In genomic region chr5:132747064-132747692, GRCh38 we compare ENCODE assay signal across 8 cellular contexts. TPM values are rescaled to one million over a fixed set of nuclear protein-coding genes. Genes with fewer than 3 reads are reported as not detected.
DNase-seq lines count a peak whose midpoint lies in the region; ATAC-seq and TF ChIP-seq lines count a peak whose summit lies in the region.

A gene with protein sequence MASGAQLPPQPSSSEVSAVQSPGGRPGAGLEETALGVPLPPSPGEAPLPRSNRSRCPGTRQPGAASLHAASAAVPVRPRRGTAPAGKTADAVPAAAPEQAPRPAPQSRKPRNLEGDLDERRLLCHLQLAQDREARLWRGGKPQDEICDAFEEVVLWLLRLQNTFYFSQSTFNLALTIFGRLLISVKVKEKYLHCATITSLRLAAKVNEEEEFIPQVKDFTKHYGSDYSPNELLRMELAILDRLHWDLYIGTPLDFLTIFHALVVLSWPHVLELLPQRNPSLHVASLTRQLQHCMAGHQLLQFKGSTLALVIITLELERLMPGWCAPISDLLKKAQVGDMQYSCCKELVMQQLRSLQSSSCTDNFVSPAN (plus strand): TSS chr5:132747426. CDS start chr5:132747496, 70 bp downstream.

- H4K5ac ChIP-seq in IMR-90 (ENCODE audit: low read depth, low read length): no peak within 1 kb of the TSS

- no peak within 1 kb of the TSS for H3K18ac ChIP-seq in IMR-90 (ENCODE audit: low read depth, low read length)

- no peak within 1 kb of the TSS for H3K4ac ChIP-seq in IMR-90 (ENCODE audit: low read depth, low read length)

- H3K4me1 ChIP-seq in IMR-90 (ENCODE audit: control insufficient read depth, insufficient read depth, low read length): peaks cover 2% of the 10 kb centered on the region; the same call in 1 of the 2 replicates
- H3K4me1 ChIP-seq in prostate gland (replicated peaks): no peaks in the 10 kb centered on the region
- H3K4me1 ChIP-seq in vagina: peaks cover 6% of the 10 kb centered on the region

- peaks cover 2% of the 10 kb centered on the region for H3K36me3 Mint-ChIP-seq in activated T-cell treated with anti-CD3 and anti-CD28 coated beads, Interleukin-2, amount 50 U/mL, for 4 hours (ENCODE audit: insufficient read depth)

- CTCF ChIA-PET in IMR-90 (lab: Yijun Ruan, JAX): interaction anchor here (0.7 kb wide), 1 partner anchor 10 kb away, joined by 3 read pairs; the partner anchor contains the start of gene KIF3A

- H4K8ac ChIP-seq in IMR-90 (ENCODE audit: low read depth in 2 of 2, low read length in 2 of 2): no peak within 1 kb of the TSS

- dilution Hi-C loops in IMR-90 (cut with HindIII; ENCODE audit: low sequenced_read_pairs, unreplicated experiment): no loop called here

- H2BK5ac ChIP-seq in IMR-90 (ENCODE audit: low read depth, low read length, poor library complexity, severe bottlenecking): no peak within 1 kb of the TSS

- POLR2A ChIA-PET in IMR-90 (lab: Charles Lee; ENCODE audit: unreplicated experiment): no interaction called here

- H3K27ac ChIP-seq in IMR-90 (ENCODE audit: insufficient read depth, low read length) (no peak within 1 kb of the TSS), prostate gland (no peak within 1 kb of the TSS), vagina (peak within 1 kb of the TSS; percentile 14)

- peak within 1 kb of the TSS; percentile 76 for H3K4me2 ChIP-seq in IMR-90 (ENCODE audit: low read depth, low read length)

- peaks cover 4% of the 10 kb centered on the region for H3K9me3 ChIP-seq in IMR-90 (ENCODE audit: control insufficient read depth, insufficient read depth, low read length)
- H3K9me3 ChIP-seq in prostate gland: no peaks in the 10 kb centered on the region
- no peaks in the 10 kb centered on the region for H3K9me3 ChIP-seq in vagina

- H3K79me1 ChIP-seq in IMR-90 (ENCODE audit: low read depth in 1 of 2, low read length in 2 of 2): no peaks in the 10 kb centered on the region

- DNase-seq in IMR-90 (no peak), fibroblast of villous mesenchyme (ENCODE audit: low read depth) (peak; percentile 23), prostate gland (ENCODE audit: low spot score) (no peak), vagina (ENCODE audit: extremely low spot score in 2 of 2) (no peak), AG08396 (ENCODE audit: low spot score) (no peak), NCI-H82 treated with DMSO at 0.1 percent for 48 hours (lab: John Stamatoyannopoulos, UW; ENCODE audit: unreplicated experiment) (no peak)
- DNase-seq in activated T-cell treated with anti-CD3 and anti-CD28 coated beads, Interleukin-2, amount 50 U/mL, for 4 hours: peak; percentile 71

- TF ChIP-seq POLR2A in IMR-90 (IDR thresholded peaks at IDR 0.05; ENCODE audit: low read depth, low read length) (no peak), prostate gland (IDR thresholded peaks at IDR 0.05) (no peak), vagina (IDR thresholded peaks at IDR 0.05) (no peak)

- H4K20me1 ChIP-seq in IMR-90 (ENCODE audit: insufficient read depth, low read length): no peaks in the 10 kb centered on the region

- peak within 1 kb of the TSS; percentile 79 for H3K4me3 Mint-ChIP-seq in activated T-cell treated with anti-CD3 and anti-CD28 coated beads, Interleukin-2, amount 50 U/mL, for 4 hours

- H3K4me3 ChIP-seq in IMR-90 (ENCODE audit: insufficient read depth, low read depth, low read length) (peak within 1 kb of the TSS; percentile 34), fibroblast of villous mesenchyme (ENCODE audit: low read depth, low read length) (peak within 1 kb of the TSS; percentile 50), prostate gland (peak within 1 kb of the TSS; percentile 34 to 48), vagina (peak within 1 kb of the TSS; percentile 43)

- TF ChIP-seq RAD21 in IMR-90 (IDR thresholded peaks at IDR 0.05; ENCODE audit: low read length): peak; percentile 7; the same call in 1 of the 2 replicates

- H3K9ac ChIP-seq in IMR-90 (ENCODE audit: low read depth, low read length): no peak within 1 kb of the TSS

- no peak within 1 kb of the TSS for H3K56ac ChIP-seq in IMR-90 (ENCODE audit: extremely low read depth, insufficient read depth, low read length)

- BruUV-seq in IMR-90 (replicated peaks; lab: Mats Ljungman, UMichigan): no TSS peak

- H2BK20ac ChIP-seq in IMR-90 (ENCODE audit: low read depth, low read length): no peak within 1 kb of the TSS

- no peak within 1 kb of the TSS for H4K91ac ChIP-seq in IMR-90 (ENCODE audit: insufficient read depth, low read depth, low read length)

- peak within 1 kb of the TSS; percentile 87 for H2AFZ ChIP-seq in IMR-90 (replicated peaks; ENCODE audit: low read length, poor library complexity)

- no peaks in the 10 kb centered on the region for H3K9me3 Mint-ChIP-seq in activated T-cell treated with anti-CD3 and anti-CD28 coated beads, Interleukin-2, amount 50 U/mL, for 4 hours

- TF ChIP-seq CTCF in IMR-90 (conservative IDR thresholded peaks at IDR 0.05; ENCODE audit: low read depth, low read length) (no peak), fibroblast of villous mesenchyme (IDR thresholded peaks at IDR 0.05; ENCODE audit: insufficient read depth, low read depth, low read length) (peak; percentile 1), prostate gland (IDR thresholded peaks at IDR 0.05) (no peak), vagina (IDR thresholded peaks at IDR 0.05) (no peak)

- H2AK9ac ChIP-seq in IMR-90 (replicated peaks; ENCODE audit: low read depth, low read length, poor library complexity): peak within 1 kb of the TSS; percentile 16

- H3K36me3 ChIP-seq in IMR-90 (ENCODE audit: control insufficient read depth, insufficient read depth, low read length): no peaks in the 10 kb centered on the region
- no peaks in the 10 kb centered on the region for H3K36me3 ChIP-seq in prostate gland
- no peaks in the 10 kb centered on the region for H3K36me3 ChIP-seq in vagina

- H3K14ac ChIP-seq in IMR-90 (replicated peaks; ENCODE audit: low read depth, low read length): no peak within 1 kb of the TSS

- H2BK120ac ChIP-seq in IMR-90 (ENCODE audit: low read depth, low read length): no peak within 1 kb of the TSS

- no peaks in the 10 kb centered on the region for H3K27me3 Mint-ChIP-seq in activated T-cell treated with anti-CD3 and anti-CD28 coated beads, Interleukin-2, amount 50 U/mL, for 4 hours (ENCODE audit: low read depth)

- H3K9me1 ChIP-seq in IMR-90 (ENCODE audit: insufficient read depth, low read length): no peaks in the 10 kb centered on the region

- ATAC-seq in GM18867 (IDR thresholded peaks at IDR 0.05; ENCODE audit: unreplicated experiment) (peak; percentile 54), IMR-90 (ENCODE audit: low read depth) (peak; percentile 65)
- peak; percentile 85 to 87 for ATAC-seq in activated T-cell treated with anti-CD3 and anti-CD28 coated beads, Interleukin-2, amount 50 U/mL, for 4 hours

- H2AK5ac ChIP-seq in IMR-90 (ENCODE audit: low read depth, low read length): no peak within 1 kb of the TSS

- peaks cover 24% of the 10 kb centered on the region for H3K4me1 Mint-ChIP-seq in activated T-cell treated with anti-CD3 and anti-CD28 coated beads, Interleukin-2, amount 50 U/mL, for 4 hours (ENCODE audit: low read depth)

- H3K27me3 ChIP-seq in IMR-90 (ENCODE audit: control insufficient read depth, insufficient read depth, low read length) (peaks cover 39% of the 10 kb centered on the region), prostate gland (replicated peaks; ENCODE audit: insufficient read depth) (no peaks in the 10 kb centered on the region), vagina (no peaks in the 10 kb centered on the region)

- H2BK15ac ChIP-seq in IMR-90 (ENCODE audit: low read depth, low read length): no peak within 1 kb of the TSS

- in situ Hi-C loops in IMR-90 (cut with MboI; ENCODE audit: low sequenced_read_pairs): no loop called here

- intact Hi-C loops in IMR-90 (cut with micrococcal nuclease): no loop called here
- intact Hi-C loops in prostate gland (cut with DNase I): no loop called here
- intact Hi-C loops in vagina (cut with DNase I): no loop called here

- no peak within 1 kb of the TSS for H3K23ac ChIP-seq in IMR-90 (ENCODE audit: low read depth, low read length)

- WGBS in IMR-90 (ENCODE audit: extremely low coverage in 2 of 2, insufficient read length in 1 of 2), 2 experiments: 1% methylated on average over 18 of the region's 61 CpGs; no CpG with 5 or more reads in 1 of the 2 experiments
- 4% methylated on average over 20 of the region's 61 CpGs for WGBS in prostate gland

TF ChIP-seq in IMR-90, 13 proteins besides CTCF, POLR2A, EP300 and RAD21 (continues in another document):
- TF ChIP-seq MAFK (IDR thresholded peaks at IDR 0.05; ENCODE audit: low read depth, low read length) (no peak), BHLHE40 (IDR thresholded peaks at IDR 0.05; ENCODE audit: low read depth, low read length) (no peak), NFE2L2 (IDR thresholded peaks at IDR 0.05; ENCODE audit: low read depth, low read length) (no peak), MAZ (IDR thresholded peaks at IDR 0.05; ENCODE audit: borderline replicate concordance, low read depth, low read length) (no peak), CEBPB (IDR thresholded peaks at IDR 0.05; ENCODE audit: low read depth, low read length) (no peak), MXI1 (IDR thresholded peaks at IDR 0.05; ENCODE audit: borderline replicate concordance, low read depth, low read length) (no peak), CHD1 (IDR thresholded peaks at IDR 0.05; ENCODE audit: low read depth, low read length) (no peak), RCOR1 (IDR thresholded peaks at IDR 0.05; ENCODE audit: insufficient replicate concordance, low read length) (no peak), SMC3 (IDR thresholded peaks at IDR 0.05; ENCODE audit: low read depth, low read length) (no peak), RFX5 (IDR thresholded peaks at IDR 0.05; ENCODE audit: low read depth, low read length) (no peak)
- TF ChIP-seq, protein P1, sequence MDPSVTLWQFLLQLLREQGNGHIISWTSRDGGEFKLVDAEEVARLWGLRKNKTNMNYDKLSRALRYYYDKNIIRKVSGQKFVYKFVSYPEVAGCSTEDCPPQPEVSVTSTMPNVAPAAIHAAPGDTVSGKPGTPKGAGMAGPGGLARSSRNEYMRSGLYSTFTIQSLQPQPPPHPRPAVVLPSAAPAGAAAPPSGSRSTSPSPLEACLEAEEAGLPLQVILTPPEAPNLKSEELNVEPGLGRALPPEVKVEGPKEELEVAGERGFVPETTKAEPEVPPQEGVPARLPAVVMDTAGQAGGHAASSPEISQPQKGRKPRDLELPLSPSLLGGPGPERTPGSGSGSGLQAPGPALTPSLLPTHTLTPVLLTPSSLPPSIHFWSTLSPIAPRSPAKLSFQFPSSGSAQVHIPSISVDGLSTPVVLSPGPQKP (IDR thresholded peaks at IDR 0.05; ENCODE audit: borderline replicate concordance, low read depth, low read length): no peak

RNA-seq across cellular contexts. Expression of the gene that starts here (rescaled TPM):
- total RNA-seq in IMR-90 (2012; rRNA removed): not detected in 2 replicates
- not detected in 2 replicates for polyA plus RNA-seq in IMR-90 (2012; rRNA removed)
- polyA plus RNA-seq in IMR-90 (2012; cell fraction: cytosol; rRNA removed): 0.01 TPM in 1 of 2 replicates, not detected in the other
- 0.05 TPM in 1 of 2 replicates, not detected in the other for polyA plus RNA-seq in IMR-90 (2012; cell fraction: nucleus; rRNA removed; ENCODE audit: low replicate concordance)
- total RNA-seq in activated T-cell treated with anti-CD3 and anti-CD28 coated beads, Interleukin-2, amount 50 U/mL, for 4 hours: 1 to 10 TPM; 5.2 to 7.7 (median 7.4) TPM
- under 0.01 TPM in 1 of 2 replicates, not detected in the other for total RNA-seq in fibroblast of villous mesenchyme
- total RNA-seq in prostate gland: 1 to 10 TPM in 1 of 2 donors, not detected in 1; 5.9 TPM
- not detected for total RNA-seq in vagina

Comparison
In these comparisons a context has a peak if more than half of its experiments do, and no peak if none do; other contexts are left out.
1. Peak in ATAC-seq, H3K4me3 ChIP-seq and H3K4me2 ChIP-seq in IMR-90; RNA of the gene not detected or under 1 TPM.
2. Peak in DNase-seq and H3K4me3 ChIP-seq in fibroblast of villous mesenchyme; RNA of the gene not detected or under 1 TPM.